11 cellular contexts compared by ENCODE assay signal in genomic region chr16:19860146-19861030, GRCh38. TPM values are rescaled to one million over a fixed set of nuclear protein-coding genes. Genes with fewer than 3 reads are reported as not detected.
DNase-seq lines count a peak whose midpoint lies in the region; ATAC-seq and TF ChIP-seq lines count a peak whose summit lies in the region.
"Had no signal": no experiment of that assay in that cellular context is flagged by ENCODE, and none has a peak within 500 bp of the region (broad histone marks: within the 10 kb centered on the region; RNA-seq: fewer than 3 reads in every experiment).

No MANE protein-coding gene starts in this region.

- TF ChIP-seq EP300 in neural cell (conservative IDR thresholded peaks at IDR 0.05; ENCODE audit: poor library complexity, severe bottlenecking): no peak

- H3K79me2 ChIP-seq in fibroblast of lung (ENCODE audit: control insufficient read depth, insufficient read depth, low read length): no peaks in the 10 kb centered on the region
- H3K79me2 ChIP-seq in neural cell (replicated peaks; ENCODE audit: insufficient read depth, low read length): peaks cover 14% of the 10 kb centered on the region

- DNase-seq in RWPE1 (ENCODE audit: low spot score) (peak; percentile 51), fibroblast of lung (ENCODE audit: low read depth in 2 of 2) (peak; percentile 8 to 96), Right ventricle myocardium superior (no peak)
- no peak for DNase-seq in activated CD8-positive, alpha-beta memory T cell treated with anti-CD3 and anti-CD28 coated beads, Interleukin-2, amount 10 ng/mL, durations not matched to agents 7 days and 5 days
- DNase-seq: activated effector memory CD4-positive, alpha-beta T cell treated with anti-CD3 and anti-CD28 coated beads, Interleukin-2, amount 50 U/mL, for 16 hours; CD4-positive, CD25-positive, alpha-beta regulatory T cell; MV-4-11 had no signal

- H3K9me3 ChIP-seq in fibroblast of lung (ENCODE audit: control insufficient read depth, insufficient read depth, low read depth, low read length): no peaks in the 10 kb centered on the region
- H3K9me3 ChIP-seq in neural cell (ENCODE audit: low read length): no peaks in the 10 kb centered on the region

- H3K4me3 Mint-ChIP-seq in activated CD8-positive, alpha-beta memory T cell treated with anti-CD3 and anti-CD28 coated beads, Interleukin-2, amount 10 ng/mL, durations not matched to agents 7 days and 5 days: no peak overlapping the region
- H3K4me3 Mint-ChIP-seq: CD4-positive, CD25-positive, alpha-beta regulatory T cell had no signal

- H3K4me1 Mint-ChIP-seq in activated CD8-positive, alpha-beta memory T cell treated with anti-CD3 and anti-CD28 coated beads, Interleukin-2, amount 10 ng/mL, durations not matched to agents 7 days and 5 days: no peaks in the 10 kb centered on the region
- H3K4me1 Mint-ChIP-seq: CD4-positive, CD25-positive, alpha-beta regulatory T cell had no signal

- H4K20me1 ChIP-seq in fibroblast of lung (ENCODE audit: control insufficient read depth, extremely low read depth, insufficient read depth, low read length) (no peaks in the 10 kb centered on the region), neural cell (ENCODE audit: insufficient read depth) (no peaks in the 10 kb centered on the region)

- H3K4me2 ChIP-seq in fibroblast of lung (ENCODE audit: extremely low read depth, insufficient read depth, low read length): no peak overlapping the region
- peak overlapping the region; percentile 6 for H3K4me2 ChIP-seq in neural cell (ENCODE audit: low read length)

- H3F3A ChIP-seq in neural cell (ENCODE audit: insufficient read depth, low read length, poor library complexity, severe bottlenecking): peaks cover 3% of the 10 kb centered on the region

- no peaks in the 10 kb centered on the region for H3K27me3 ChIP-seq in fibroblast of lung (ENCODE audit: control insufficient read depth, insufficient read depth, low read length)
- no peaks in the 10 kb centered on the region for H3K27me3 ChIP-seq in neural cell (ENCODE audit: insufficient read depth, low read depth, low read length)

- H3K9me2 ChIP-seq in neural cell (ENCODE audit: insufficient read depth, low read length): no peaks in the 10 kb centered on the region

- TF ChIP-seq RAD21 in neural cell (conservative IDR thresholded peaks at IDR 0.05): no peak

- H3K4me3 ChIP-seq in fibroblast of lung (replicated peaks in 1 of 4; ENCODE audit: control extremely low read depth in 1 of 4, insufficient read depth in 1 of 4, low read depth in 3 of 4, low read length in 4 of 4) (no peak overlapping the region), neural cell (ENCODE audit: low read length) (peak overlapping the region; percentile 58)

- H2AFZ ChIP-seq in fibroblast of lung (ENCODE audit: low read length): no peak overlapping the region
- H2AFZ ChIP-seq in neural cell (ENCODE audit: low read depth, low read length): no peak overlapping the region

- no peaks in the 10 kb centered on the region for H3K4me1 ChIP-seq in fibroblast of lung (ENCODE audit: control insufficient read depth, extremely low read depth, insufficient read depth, low read length)

- intact Hi-C loops in Right ventricle myocardium superior (cut with DNase I): no loop called here

- no peaks in the 10 kb centered on the region for H3K36me3 Mint-ChIP-seq in activated CD8-positive, alpha-beta memory T cell treated with anti-CD3 and anti-CD28 coated beads, Interleukin-2, amount 10 ng/mL, durations not matched to agents 7 days and 5 days
- H3K36me3 Mint-ChIP-seq: CD4-positive, CD25-positive, alpha-beta regulatory T cell had no signal

- POLR2A ChIA-PET in RWPE1 (lab: Yijun Ruan, JAX; ENCODE audit: low non-redundant PET): no interaction called here

- H3K27ac Mint-ChIP-seq in activated CD8-positive, alpha-beta memory T cell treated with anti-CD3 and anti-CD28 coated beads, Interleukin-2, amount 10 ng/mL, durations not matched to agents 7 days and 5 days: no peak overlapping the region
- H3K27ac Mint-ChIP-seq: CD4-positive, CD25-positive, alpha-beta regulatory T cell had no signal

- no peak overlapping the region for H3K9ac ChIP-seq in fibroblast of lung (ENCODE audit: insufficient read depth, low read length)
- H3K9ac ChIP-seq in neural cell (ENCODE audit: low read length): peak overlapping the region; percentile 56

- ATAC-seq in activated CD8-positive, alpha-beta memory T cell treated with anti-CD3 and anti-CD28 coated beads, Interleukin-2, amount 10 ng/mL, durations not matched to agents 7 days and 5 days: no peak
- ATAC-seq in HG02840 (IDR thresholded peaks at IDR 0.05; ENCODE audit: low FRiP score, unreplicated experiment) (no peak), GM21737 (IDR thresholded peaks at IDR 0.05; ENCODE audit: unreplicated experiment) (no peak), Right ventricle myocardium superior (ENCODE audit: poor library complexity) (no peak)

- H3K27ac ChIP-seq in C4-2B (peak overlapping the region; percentile 63), RWPE1 (no peak overlapping the region), fibroblast of lung (ENCODE audit: insufficient read depth, low read length) (no peak overlapping the region), neural cell (ENCODE audit: low read length) (peak overlapping the region; percentile 64)

- no peaks in the 10 kb centered on the region for H3K36me3 ChIP-seq in fibroblast of lung (ENCODE audit: control insufficient read depth, insufficient read depth, low read length)
- H3K36me3 ChIP-seq in neural cell (ENCODE audit: insufficient read depth, low read length): no peaks in the 10 kb centered on the region

- H3K9me3 Mint-ChIP-seq in activated CD8-positive, alpha-beta memory T cell treated with anti-CD3 and anti-CD28 coated beads, Interleukin-2, amount 10 ng/mL, durations not matched to agents 7 days and 5 days (ENCODE audit: low read depth): no peaks in the 10 kb centered on the region
- H3K9me3 Mint-ChIP-seq: CD4-positive, CD25-positive, alpha-beta regulatory T cell had no signal

- TF ChIP-seq CTCF in C4-2B (conservative IDR thresholded peaks at IDR 0.05) (no peak), RWPE1 (conservative IDR thresholded peaks at IDR 0.05; ENCODE audit: low read depth) (no peak), fibroblast of lung (conservative IDR thresholded peaks at IDR 0.05 in 1 of 2, IDR thresholded peaks at IDR 0.05 in 1 of 2; ENCODE audit: low read depth in 1 of 2, low read length in 2 of 2) (no peak), neural cell (IDR thresholded peaks at IDR 0.05; ENCODE audit: poor library complexity, severe bottlenecking) (no peak)

- H3K27me3 Mint-ChIP-seq in activated CD8-positive, alpha-beta memory T cell treated with anti-CD3 and anti-CD28 coated beads, Interleukin-2, amount 10 ng/mL, durations not matched to agents 7 days and 5 days: no peaks in the 10 kb centered on the region
- H3K27me3 Mint-ChIP-seq: CD4-positive, CD25-positive, alpha-beta regulatory T cell had no signal

- CTCF ChIA-PET in RWPE1 (lab: Yijun Ruan, JAX): interaction anchor here (0.6 kb wide), 1 partner anchor 201 kb away, joined by 5 read pairs; no protein-coding TSS in a partner anchor
- CTCF ChIA-PET in activated CD8-positive, alpha-beta memory T cell treated with anti-CD3 and anti-CD28 coated beads, Interleukin-2, amount 10 ng/mL, durations not matched to agents 7 days and 5 days (lab: Charles Lee): no interaction called here

TF ChIP-seq in neural cell, 6 proteins besides CTCF, POLR2A, EP300 and RAD21:
- TF ChIP-seq EZH2 (IDR thresholded peaks at IDR 0.05; ENCODE audit: borderline replicate concordance, insufficient read depth, low read length, poor library complexity, severe bottlenecking): no peak

RNA-seq across cellular contexts. Expression of gene GPRC5B, which starts 24.3 kb away (rescaled TPM):
- total RNA-seq in fibroblast of lung: 4.5 and 6.4 TPM in 2 replicates
- 4.3 and 12.3 TPM in 2 replicates for polyA plus RNA-seq in fibroblast of lung
- 4.0 and 6.4 TPM in 2 replicates for polyA plus RNA-seq in fibroblast of lung (2012)
- 2.8 and 17.0 TPM in 2 replicates for polyA minus RNA-seq in fibroblast of lung (ENCODE audit: low replicate concordance)
- polyA plus RNA-seq in neural cell: 21.9 and 25.4 TPM in 2 replicates
- 28.0 and 29.9 TPM in 2 replicates for polyA minus RNA-seq in neural cell
- total RNA-seq in activated CD8-positive, alpha-beta memory T cell treated with anti-CD3 and anti-CD28 coated beads, Interleukin-2, amount 10 ng/mL, durations not matched to agents 7 days and 5 days: not detected
- 83.7 TPM for total RNA-seq in Right ventricle myocardium superior

Comparison
In these comparisons a context has a peak if more than half of its experiments do, and no peak if none do; other contexts are left out.
1. H3K27ac ChIP-seq: peak in C4-2B (single experiment) and neural cell (single experiment); none in RWPE1 (single experiment) and fibroblast of lung (single experiment).
2. DNase-seq: peak in RWPE1 (single experiment) and fibroblast of lung (2 of 2); none in activated CD8-positive, alpha-beta memory T cell treated with anti-CD3 and anti-CD28 coated beads, Interleukin-2, amount 10 ng/mL, durations not matched to agents 7 days and 5 days (single experiment) and Right ventricle myocardium superior (single experiment).
3. RNA of gene GPRC5B, which starts 24.3 kb away (total RNA-seq): 83.7 TPM in Right ventricle myocardium superior (single experiment); 4.5 to 6.4 TPM in fibroblast of lung and not detected in activated CD8-positive, alpha-beta memory T cell treated with anti-CD3 and anti-CD28 coated beads, Interleukin-2, amount 10 ng/mL, durations not matched to agents 7 days and 5 days; every median in the first group is over 10 times any median in the second.